ENCODE assay signal across 14 cellular contexts in the genomic region with DNA sequence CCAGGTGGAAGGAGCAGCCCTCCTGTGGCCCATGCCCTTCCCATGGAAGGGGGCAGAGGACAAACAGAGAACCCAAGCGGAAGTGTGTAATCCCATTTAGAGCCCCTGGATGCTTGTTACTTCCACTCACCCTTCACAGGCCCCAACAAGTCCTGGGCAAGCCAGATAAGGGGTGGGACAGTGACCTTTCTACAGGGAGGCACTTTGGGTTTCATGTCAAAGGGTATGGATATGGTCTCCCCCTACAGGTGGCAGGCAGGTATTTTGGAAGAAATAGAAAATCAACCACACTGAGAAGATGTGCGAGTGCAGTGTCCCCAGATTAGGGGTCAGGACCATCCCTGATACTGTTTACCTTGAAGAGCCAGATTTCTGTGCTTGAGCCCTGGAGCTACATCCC. TPM values are rescaled to one million over a fixed set of nuclear protein-coding genes. Genes with fewer than 3 reads are reported as not detected.
A peak's percentile ranks its signal among the peaks of the same experiment; 100 is the strongest.
DNase-seq lines count a peak whose midpoint lies in the region; ATAC-seq and TF ChIP-seq lines count a peak whose summit lies in the region.
"Had no signal": no experiment of that assay in that cellular context is flagged by ENCODE, and none has a peak within 500 bp of the region (broad histone marks: within the 10 kb centered on the region; RNA-seq: fewer than 3 reads in every experiment).

No MANE protein-coding gene starts in this region.

- no peaks in the 10 kb centered on the region for H3K9me3 ChIP-seq in MM.1S (replicated peaks; ENCODE audit: insufficient read depth, low read length)
- H3K9me3 ChIP-seq in neural progenitor cell (ENCODE audit: low read depth), result no peaks in the 10 kb centered on the region
- H3K9me3 ChIP-seq: vagina had no signal

- H3K9me2 ChIP-seq in MM.1S (replicated peaks; ENCODE audit: insufficient read depth, low read length), result no peaks in the 10 kb centered on the region

- peaks cover 17% of the 10 kb centered on the region for H3K4me1 Mint-ChIP-seq in neural progenitor cell
- H3K4me1 Mint-ChIP-seq in natural killer cell treated with Interleukin-12 subunit alpha and Interleukin-12 subunit beta and Interleukin-15 and Interleukin-18, amount 100 ng/mL, for 72 hours (ENCODE audit: low read depth in 2 of 2), result peaks cover 0 to 2% of the 10 kb centered on the region in 2 donors

- H3K79me2 ChIP-seq in MM.1S (ENCODE audit: low read length), result no peaks in the 10 kb centered on the region
- no peaks in the 10 kb centered on the region for H3K79me2 ChIP-seq in neural progenitor cell (ENCODE audit: low read depth)

- no peak overlapping the region for H3K4me3 Mint-ChIP-seq in neural progenitor cell
- H3K4me3 Mint-ChIP-seq in natural killer cell treated with Interleukin-12 subunit alpha and Interleukin-12 subunit beta and Interleukin-15 and Interleukin-18, amount 100 ng/mL, for 72 hours, result no peak overlapping the region
- H3K4me3 Mint-ChIP-seq: activated CD4-positive, alpha-beta T cell treated with anti-CD3 and anti-CD28 coated beads for 36 hours had no signal

- H3K27ac ChIP-seq in MM.1S (ENCODE audit: low read length) (no peak overlapping the region), neural progenitor cell (no peak overlapping the region)
- H3K27ac ChIP-seq: vagina had no signal

- no peak overlapping the region for H2AFZ ChIP-seq in MM.1S (ENCODE audit: low read length)
- no peak overlapping the region for H2AFZ ChIP-seq in neural progenitor cell (replicated peaks)

- TF ChIP-seq CTCF in GM12864 (IDR thresholded peaks at IDR 0.05; ENCODE audit: low read depth, low read length, missing control alignments) (peak; percentile 29), MM.1S (IDR thresholded peaks at IDR 0.05; ENCODE audit: low read length) (peak; percentile 29), epithelial cell of esophagus (IDR thresholded peaks at IDR 0.05; ENCODE audit: insufficient read depth, low read depth, low read length, missing control alignments) (peak; percentile 50), neural progenitor cell (IDR thresholded peaks at IDR 0.05) (peak; percentile 44)

- DNase-seq in GM12864 (ENCODE audit: low read depth) (no peak), MM.1S (no peak), epithelial cell of esophagus (ENCODE audit: low read depth) (peak; percentile 29), neural progenitor cell (ENCODE audit: low spot score) (no peak), kidney glomerular epithelial cell (lab: John Stamatoyannopoulos, UW) (no peak)
- no peak for DNase-seq in natural killer cell treated with Interleukin-12 subunit alpha and Interleukin-12 subunit beta and Interleukin-15 and Interleukin-18, amount 100 ng/mL, for 72 hours (ENCODE audit: low spot score)
- DNase-seq: activated CD4-positive, alpha-beta T cell treated with anti-CD3 and anti-CD28 coated beads for 36 hours; activated naive CD4-positive, alpha-beta T cell treated with anti-CD3 and anti-CD28 coated beads, Interleukin-2, amount 50 U/mL, for 16 hours; hypothalamus; SHP77 treated with DMSO at 0.1 percent for 48 hours had no signal

- H3F3A ChIP-seq in MM.1S (ENCODE audit: insufficient read depth, low read length) (no peaks in the 10 kb centered on the region), neural progenitor cell (ENCODE audit: low read depth) (peaks cover 15% of the 10 kb centered on the region)

- H4K20me1 ChIP-seq in MM.1S (ENCODE audit: insufficient read depth, low read length), result no peaks in the 10 kb centered on the region
- H4K20me1 ChIP-seq in neural progenitor cell (ENCODE audit: low read depth), result no peaks in the 10 kb centered on the region

- H3K27me3 Mint-ChIP-seq in neural progenitor cell (ENCODE audit: insufficient read depth, low read depth), result peaks cover 4% of the 10 kb centered on the region
- H3K27me3 Mint-ChIP-seq in natural killer cell treated with Interleukin-12 subunit alpha and Interleukin-12 subunit beta and Interleukin-15 and Interleukin-18, amount 100 ng/mL, for 72 hours, result peaks cover 11 to 16% of the 10 kb centered on the region in 2 donors

- H3K4me3 ChIP-seq in GM12864 (ENCODE audit: low read depth, low read length) (no peak overlapping the region), MM.1S (ENCODE audit: low read length) (no peak overlapping the region), epithelial cell of esophagus (ENCODE audit: low read length) (no peak overlapping the region), neural progenitor cell (no peak overlapping the region)
- H3K4me3 ChIP-seq: vagina had no signal

- H3K27ac Mint-ChIP-seq in neural progenitor cell, result peak overlapping the region; percentile 91
- H3K27ac Mint-ChIP-seq in natural killer cell treated with Interleukin-12 subunit alpha and Interleukin-12 subunit beta and Interleukin-15 and Interleukin-18, amount 100 ng/mL, for 72 hours, result no peak overlapping the region
- H3K27ac Mint-ChIP-seq: activated CD4-positive, alpha-beta T cell treated with anti-CD3 and anti-CD28 coated beads for 36 hours had no signal

- H3K4me2 ChIP-seq in MM.1S (ENCODE audit: low read depth, low read length) (no peak overlapping the region), neural progenitor cell (no peak overlapping the region)

- no peaks in the 10 kb centered on the region for H3K9me3 Mint-ChIP-seq in neural progenitor cell
- H3K9me3 Mint-ChIP-seq in natural killer cell treated with Interleukin-12 subunit alpha and Interleukin-12 subunit beta and Interleukin-15 and Interleukin-18, amount 100 ng/mL, for 72 hours, result no peaks in the 10 kb centered on the region

- H3K9ac ChIP-seq in MM.1S (ENCODE audit: low read length) (no peak overlapping the region), neural progenitor cell (no peak overlapping the region)

- peaks cover 86% of the 10 kb centered on the region for H3K36me3 Mint-ChIP-seq in neural progenitor cell
- no peaks in the 10 kb centered on the region for H3K36me3 Mint-ChIP-seq in natural killer cell treated with Interleukin-12 subunit alpha and Interleukin-12 subunit beta and Interleukin-15 and Interleukin-18, amount 100 ng/mL, for 72 hours

- ATAC-seq in natural killer cell treated with Interleukin-12 subunit alpha and Interleukin-12 subunit beta and Interleukin-15 and Interleukin-18, amount 100 ng/mL, for 72 hours, result no peak
- no peak for ATAC-seq in GM18873 (IDR thresholded peaks at IDR 0.05; ENCODE audit: low FRiP score, unreplicated experiment)
- no peak for ATAC-seq in GM19328 (IDR thresholded peaks at IDR 0.05; ENCODE audit: unreplicated experiment)
- ATAC-seq: activated CD4-positive, alpha-beta T cell treated with anti-CD3 and anti-CD28 coated beads for 36 hours had no signal

- no peaks in the 10 kb centered on the region for H3K27me3 ChIP-seq in MM.1S (replicated peaks; ENCODE audit: insufficient read depth, low read length)
- no peaks in the 10 kb centered on the region for H3K27me3 ChIP-seq in neural progenitor cell
- H3K27me3 ChIP-seq: vagina had no signal

- H3K36me3 ChIP-seq in MM.1S (replicated peaks; ENCODE audit: insufficient read depth, low read length) (no peaks in the 10 kb centered on the region), neural progenitor cell (peaks cover 6% of the 10 kb centered on the region)

- H3K4me1 ChIP-seq in MM.1S (ENCODE audit: low read length), result peaks cover 9% of the 10 kb centered on the region
- peaks cover 17% of the 10 kb centered on the region for H3K4me1 ChIP-seq in neural progenitor cell
- H3K4me1 ChIP-seq: vagina had no signal

RNA-seq across cellular contexts. Expression of a gene that starts 11.4 kb away (rescaled TPM):
- not detected in 2 replicates for total RNA-seq in neural progenitor cell (ENCODE audit: low replicate concordance)
- under 1 TPM in 1 of 2 donors, not detected in 1; 0.11 TPM for total RNA-seq in natural killer cell treated with Interleukin-12 subunit alpha and Interleukin-12 subunit beta and Interleukin-15 and Interleukin-18, amount 100 ng/mL, for 72 hours
- total RNA-seq: activated CD4-positive, alpha-beta T cell treated with anti-CD3 and anti-CD28 coated beads for 36 hours; Daoy had no signal

RNA-seq across cellular contexts. Expression of a gene that starts 29.4 kb away (rescaled TPM):
- 16.9 and 34.8 TPM in 2 replicates for total RNA-seq in neural progenitor cell (ENCODE audit: low replicate concordance)
- under 1 TPM; 0.17 to 0.33 TPM for total RNA-seq in natural killer cell treated with Interleukin-12 subunit alpha and Interleukin-12 subunit beta and Interleukin-15 and Interleukin-18, amount 100 ng/mL, for 72 hours
- total RNA-seq: Daoy had no signal

RNA-seq across cellular contexts. Expression of a gene that starts 58.7 kb away (rescaled TPM):
- total RNA-seq in neural progenitor cell (ENCODE audit: low replicate concordance), result 31.0 and 32.7 TPM in 2 replicates
- 10 to 100 TPM; 69.7 to 79.6 TPM for total RNA-seq in natural killer cell treated with Interleukin-12 subunit alpha and Interleukin-12 subunit beta and Interleukin-15 and Interleukin-18, amount 100 ng/mL, for 72 hours

Comparison
In these comparisons a context has a peak if more than half of its experiments do, and no peak if none do; other contexts are left out.
1. RNA of a gene that starts 29.4 kb away (total RNA-seq): 16.9 to 34.8 TPM in neural progenitor cell; 0.17 to 0.33 TPM in natural killer cell treated with Interleukin-12 subunit alpha and Interleukin-12 subunit beta and Interleukin-15 and Interleukin-18, amount 100 ng/mL, for 72 hours; every median in the first group is over 10 times any median in the second.
2. Peak in every context shown above with its lines, with median percentiles within 50 percentile points of each other: CTCF ChIP-seq.